Comparison of ENCODE assay signal across 18 cellular contexts in the genomic region with DNA sequence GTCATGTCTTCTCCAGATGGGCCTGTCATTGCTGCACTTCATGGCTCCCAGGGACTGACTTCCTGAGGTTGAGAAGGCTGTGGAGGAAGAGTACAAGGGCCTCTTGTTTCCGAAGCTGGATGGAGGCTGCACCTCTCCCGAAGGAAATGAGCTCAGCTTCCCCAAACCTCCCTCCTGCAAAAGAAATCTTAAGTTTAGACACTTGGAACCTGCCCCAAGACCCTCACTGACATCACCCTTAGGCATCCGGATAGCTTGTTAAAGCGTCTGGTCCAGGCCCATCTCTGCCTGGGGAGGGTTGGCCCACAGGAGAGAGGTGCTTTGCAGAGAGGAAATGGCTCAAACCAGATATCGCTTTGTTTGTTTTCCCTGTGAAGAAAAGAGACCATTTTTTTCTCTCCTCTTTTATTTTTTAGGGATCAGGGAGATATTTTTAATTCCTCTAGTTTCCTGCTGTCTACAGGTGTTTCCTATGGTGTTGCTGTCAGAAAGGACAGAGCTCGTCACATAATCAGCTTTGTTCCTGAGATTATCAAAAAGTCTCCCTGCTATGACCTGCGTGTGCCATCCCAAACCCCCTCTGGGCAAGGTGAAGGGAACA.
DNase-seq lines count a peak whose midpoint lies in the region; ATAC-seq lines count a peak whose summit lies in the region.
"Had no signal": no experiment of that assay in that cellular context is flagged by ENCODE, and none has a peak within 500 bp of the region (broad histone marks: within the 10 kb centered on the region; RNA-seq: fewer than 3 reads in every experiment).

No MANE protein-coding gene starts in this region.

- DNase-seq in stimulated activated naive CD8-positive, alpha-beta T cell treated with anti-CD3 and anti-CD28 coated beads, Interleukin-15, Interleukin-2, amounts not matched to agents 100 U/mL and 50 U/mL, for 24 hours, result no peak
- no peak for DNase-seq in effector memory CD4-positive, alpha-beta T cell
- DNase-seq in memory B cell (ENCODE audit: low spot score in 2 of 2) (no peak), DMS79 treated with DMSO at 0.1 percent for 48 hours (lab: John Stamatoyannopoulos, UW) (no peak)
- no peak for DNase-seq in effector CD8-positive, alpha-beta T cell (lab: John Stamatoyannopoulos, UW)
- DNase-seq: ACHN; adrenal gland; Calu3; NCI-H1105 treated with DMSO at 0.1 percent for 48 hours; sigmoid colon; stimulated activated CD4-positive, alpha-beta T cell treated with anti-CD3 and anti-CD28 coated beads, Interleukin-4, amount 100 ng/mL, for 24 hours; WERI-Rb-1 had no signal

- no peaks in the 10 kb centered on the region for H3K9me3 ChIP-seq in effector memory CD4-positive, alpha-beta T cell (ENCODE audit: control insufficient read depth, low read length)
- H3K9me3 ChIP-seq: adrenal gland, esophagus muscularis mucosa, sigmoid colon had no signal

- peak overlapping the region; percentile 22 for H3K27ac ChIP-seq in effector memory CD4-positive, alpha-beta T cell (ENCODE audit: insufficient read depth, low read length, poor library complexity, severe bottlenecking)
- H3K27ac ChIP-seq: esophagus muscularis mucosa, neural progenitor cell, SK-N-MC, WERI-Rb-1 had no signal

- H3K27ac Mint-ChIP-seq in stimulated activated naive CD8-positive, alpha-beta T cell treated with anti-CD3 and anti-CD28 coated beads, Interleukin-15, Interleukin-2, amounts not matched to agents 100 ng/mL and 50 ng/mL, for 24 hours, result peak overlapping the region; percentile 11
- H3K27ac Mint-ChIP-seq in memory B cell, result peak overlapping the region; percentile 51

- peaks cover 54% of the 10 kb centered on the region for H3K4me1 ChIP-seq in effector memory CD4-positive, alpha-beta T cell (ENCODE audit: control insufficient read depth, insufficient read depth, low read length, poor library complexity, severe bottlenecking)

- H3K9me3 Mint-ChIP-seq in stimulated activated naive CD8-positive, alpha-beta T cell treated with anti-CD3 and anti-CD28 coated beads, Interleukin-15, Interleukin-2, amounts not matched to agents 100 ng/mL and 50 ng/mL, for 24 hours, result no peaks in the 10 kb centered on the region
- H3K9me3 Mint-ChIP-seq in memory B cell, result no peaks in the 10 kb centered on the region
- H3K9me3 Mint-ChIP-seq: neural progenitor cell had no signal

- H3K4me3 Mint-ChIP-seq in stimulated activated naive CD8-positive, alpha-beta T cell treated with anti-CD3 and anti-CD28 coated beads, Interleukin-15, Interleukin-2, amounts not matched to agents 100 ng/mL and 50 ng/mL, for 24 hours, result no peak overlapping the region
- no peak overlapping the region for H3K4me3 Mint-ChIP-seq in memory B cell
- H3K4me3 Mint-ChIP-seq: neural progenitor cell had no signal

- H3K27me3 ChIP-seq in effector memory CD4-positive, alpha-beta T cell (replicated peaks; ENCODE audit: control insufficient read depth, insufficient read depth, low read length, poor library complexity, severe bottlenecking), result no peaks in the 10 kb centered on the region
- H3K27me3 ChIP-seq: adrenal gland, esophagus muscularis mucosa, neural progenitor cell, sigmoid colon had no signal

- H3K4me3 ChIP-seq in effector memory CD4-positive, alpha-beta T cell (ENCODE audit: insufficient read depth, low read depth, low read length, poor library complexity, severe bottlenecking), result no peak overlapping the region
- H3K4me3 ChIP-seq: adrenal gland, esophagus muscularis mucosa, neural progenitor cell, sigmoid colon, SK-N-MC had no signal

- H3K4me1 Mint-ChIP-seq in stimulated activated naive CD8-positive, alpha-beta T cell treated with anti-CD3 and anti-CD28 coated beads, Interleukin-15, Interleukin-2, amounts not matched to agents 100 ng/mL and 50 ng/mL, for 24 hours (ENCODE audit: low read depth), result peaks cover 93% of the 10 kb centered on the region
- peaks cover 67% of the 10 kb centered on the region for H3K4me1 Mint-ChIP-seq in memory B cell

- ATAC-seq in stimulated activated naive CD8-positive, alpha-beta T cell treated with anti-CD3 and anti-CD28 coated beads, Interleukin-15, Interleukin-2, amounts not matched to agents 100 U/mL and 50 U/mL, for 24 hours, result no peak
- ATAC-seq in memory B cell (ENCODE audit: low read depth) (no peak), HG03432 (IDR thresholded peaks at IDR 0.05; ENCODE audit: unreplicated experiment) (no peak), HG02938 (IDR thresholded peaks at IDR 0.05; ENCODE audit: unreplicated experiment) (no peak)

- peaks cover 19% of the 10 kb centered on the region for H3K36me3 ChIP-seq in effector memory CD4-positive, alpha-beta T cell (ENCODE audit: control insufficient read depth, insufficient read depth, low read length)
- H3K36me3 ChIP-seq: adrenal gland, esophagus muscularis mucosa, neural progenitor cell, sigmoid colon, WERI-Rb-1 had no signal

- H3K36me3 Mint-ChIP-seq in stimulated activated naive CD8-positive, alpha-beta T cell treated with anti-CD3 and anti-CD28 coated beads, Interleukin-15, Interleukin-2, amounts not matched to agents 100 ng/mL and 50 ng/mL, for 24 hours (ENCODE audit: low read depth), result peaks cover 23% of the 10 kb centered on the region
- peaks cover 29% of the 10 kb centered on the region for H3K36me3 Mint-ChIP-seq in memory B cell
- H3K36me3 Mint-ChIP-seq: neural progenitor cell had no signal

- H3K27me3 Mint-ChIP-seq in stimulated activated naive CD8-positive, alpha-beta T cell treated with anti-CD3 and anti-CD28 coated beads, Interleukin-15, Interleukin-2, amounts not matched to agents 100 ng/mL and 50 ng/mL, for 24 hours, result no peaks in the 10 kb centered on the region
- no peaks in the 10 kb centered on the region for H3K27me3 Mint-ChIP-seq in memory B cell
